27 cellular contexts compared by ENCODE assay signal in genomic region chr6:138798028-138798427, GRCh38. TPM values are rescaled to one million over a fixed set of nuclear protein-coding genes. Genes with fewer than 3 reads are reported as not detected.
"Had no signal": no experiment of that assay in that cellular context is flagged by ENCODE, and none has a peak within 500 bp of the region (broad histone marks: within the 10 kb centered on the region; RNA-seq: fewer than 3 reads in every experiment).

No MANE protein-coding gene starts in this region.

- H3K4me2 ChIP-seq: KMS-11, SK-N-SH had no signal

- FAIRE-seq: K562 had no signal

- H3K9me3 ChIP-seq: SK-N-SH had no signal

- H3K4me3 Mint-ChIP-seq: IgD-negative memory B cell, T-cell had no signal

- H3K4me1 Mint-ChIP-seq: IgD-negative memory B cell had no signal

- H3K27ac Mint-ChIP-seq: IgD-negative memory B cell, T-cell had no signal

- DNase-seq: Kasumi-1, MV-4-11, NCI-H1048, NCI-H1105, NCI-H1417, NCI-H1436 treated with DMSO at 0.1 percent for 48 hours, NCI-H1694, NCI-H187 treated with DMSO at 0.1 percent for 48 hours, NCI-H2029 treated with DMSO at 0.1 percent for 48 hours, NCI-H2171 treated with DMSO at 0.1 percent for 48 hours, NCI-H345, NCI-H524, NCI-H526 treated with DMSO at 0.1 percent for 48 hours, NCI-H774, SHP77, SK-N-SH, SW 1271, T-cell had no signal

- H3K4me3 ChIP-seq: K562 had no signal

- H3K9ac ChIP-seq: KMS-11, SK-N-SH had no signal

- ATAC-seq: K562, Panc1, PC-3, T-cell had no signal

- H3K9me3 Mint-ChIP-seq: IgD-negative memory B cell, T-cell had no signal

- H3K27ac ChIP-seq: KMS-11, RWPE1 had no signal

RNA-seq across cellular contexts. Expression of gene ECT2L, which starts 2.1 kb away (rescaled TPM):
- total RNA-seq: HT1080, K562, M059J, NCI-H460, PC-3 had no signal
